ENCODE assay signal across 8 cellular contexts in the genomic region with DNA sequence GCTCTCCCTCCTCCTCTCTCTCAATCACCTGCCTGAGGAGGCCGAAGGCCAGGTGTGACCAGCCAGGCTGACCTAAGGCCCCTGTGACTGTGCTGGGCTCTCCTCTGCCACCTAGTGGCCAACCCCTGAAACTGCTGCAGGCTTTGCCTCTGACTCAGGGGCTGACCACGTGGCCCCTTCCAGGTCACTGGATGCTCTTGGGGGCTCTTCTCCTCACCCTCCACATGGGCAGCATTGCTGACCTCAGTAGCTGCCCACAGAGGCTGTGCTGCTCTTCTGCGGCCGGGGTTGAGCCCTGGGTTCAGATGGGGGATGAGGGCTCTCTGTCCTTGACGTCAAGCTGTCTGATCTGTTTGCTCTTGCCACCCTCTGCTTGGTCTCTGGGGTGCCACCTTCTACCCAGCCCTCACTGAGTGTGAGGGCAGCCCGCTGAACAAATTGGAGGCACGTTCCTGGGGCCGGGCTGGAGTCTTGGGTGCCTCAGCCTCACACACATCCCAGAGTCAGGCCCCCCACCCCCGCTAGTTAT.
DNase-seq lines count a peak whose midpoint lies in the region; ATAC-seq and TF ChIP-seq lines count a peak whose summit lies in the region.

No MANE protein-coding gene starts in this region.

- peak; percentile 46 for DNase-seq in SKM-1 treated with dmso at 0.1 percent for 144 hours (lab: John Stamatoyannopoulos, UW; ENCODE audit: unreplicated experiment)
- DNase-seq in SKM-1 (lab: John Stamatoyannopoulos, UW; ENCODE audit: unreplicated experiment), result no peak
- DNase-seq in astrocyte of the spinal cord (ENCODE audit: low read depth, low spot score), result peak; percentile 54
- DNase-seq in iPS-NIHi11 (ENCODE audit: low spot score), result peak; percentile 92
- DNase-seq in stimulated activated CD4-positive, alpha-beta T cell treated with anti-CD3 and anti-CD28 coated beads, Interleukin-1b, Interleukin-23, amount 100 ng/mL, for 4 hours (ENCODE audit: low read depth in 2 of 2), result peak; percentile 21 to 24

- ATAC-seq in HG03460 (IDR thresholded peaks at IDR 0.05; ENCODE audit: unreplicated experiment) (peak; percentile 68), SK-N-SH treated with all-trans-retinoic acid at 6 μM for 48 hours (peak; percentile 81), HG03025 (IDR thresholded peaks at IDR 0.05; ENCODE audit: low FRiP score, unreplicated experiment) (no peak)

- no peak overlapping the region for H3K4me3 ChIP-seq in astrocyte of the spinal cord (ENCODE audit: low read depth, low read length)

- in situ Hi-C loops in astrocyte of the spinal cord (cut with HindIII; ENCODE audit: low sequenced_read_pairs), result no loop called here

- peak; percentile 100 for TF ChIP-seq CTCF in astrocyte of the spinal cord (IDR thresholded peaks at IDR 0.05; ENCODE audit: low read depth, low read length)

TF ChIP-seq in SK-N-SH treated with all-trans-retinoic acid at 6 μM for 48 hours, 23 proteins besides CTCF, POLR2A, EP300 and RAD21:
- TF ChIP-seq ZFP3 (CRISPR knock-in tag; IDR thresholded peaks at IDR 0.05) (no peak), ZNF70 (CRISPR knock-in tag; IDR thresholded peaks at IDR 0.05) (no peak), BACH2 (CRISPR knock-in tag; IDR thresholded peaks at IDR 0.05; ENCODE audit: borderline replicate concordance) (no peak), TCF4 (CRISPR knock-in tag; IDR thresholded peaks at IDR 0.05; ENCODE audit: borderline replicate concordance) (no peak), CSDC2 (CRISPR knock-in tag; IDR thresholded peaks at IDR 0.05) (no peak), SNAI2 (CRISPR knock-in tag; IDR thresholded peaks at IDR 0.05) (no peak), OSR1 (CRISPR knock-in tag; IDR thresholded peaks at IDR 0.05) (no peak)
- TF ChIP-seq, protein P1, sequence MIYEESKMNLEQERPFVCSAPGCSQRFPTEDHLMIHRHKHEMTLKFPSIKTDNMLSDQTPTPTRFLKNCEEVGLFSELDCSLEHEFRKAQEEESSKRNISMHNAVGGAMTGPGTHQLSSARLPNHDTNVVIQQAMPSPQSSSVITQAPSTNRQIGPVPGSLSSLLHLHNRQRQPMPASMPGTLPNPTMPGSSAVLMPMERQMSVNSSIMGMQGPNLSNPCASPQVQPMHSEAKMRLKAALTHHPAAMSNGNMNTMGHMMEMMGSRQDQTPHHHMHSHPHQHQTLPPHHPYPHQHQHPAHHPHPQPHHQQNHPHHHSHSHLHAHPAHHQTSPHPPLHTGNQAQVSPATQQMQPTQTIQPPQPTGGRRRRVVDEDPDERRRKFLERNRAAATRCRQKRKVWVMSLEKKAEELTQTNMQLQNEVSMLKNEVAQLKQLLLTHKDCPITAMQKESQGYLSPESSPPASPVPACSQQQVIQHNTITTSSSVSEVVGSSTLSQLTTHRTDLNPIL (CRISPR knock-in tag; IDR thresholded peaks at IDR 0.05; ENCODE audit: low read depth), result no peak
- TF ChIP-seq, protein P2, sequence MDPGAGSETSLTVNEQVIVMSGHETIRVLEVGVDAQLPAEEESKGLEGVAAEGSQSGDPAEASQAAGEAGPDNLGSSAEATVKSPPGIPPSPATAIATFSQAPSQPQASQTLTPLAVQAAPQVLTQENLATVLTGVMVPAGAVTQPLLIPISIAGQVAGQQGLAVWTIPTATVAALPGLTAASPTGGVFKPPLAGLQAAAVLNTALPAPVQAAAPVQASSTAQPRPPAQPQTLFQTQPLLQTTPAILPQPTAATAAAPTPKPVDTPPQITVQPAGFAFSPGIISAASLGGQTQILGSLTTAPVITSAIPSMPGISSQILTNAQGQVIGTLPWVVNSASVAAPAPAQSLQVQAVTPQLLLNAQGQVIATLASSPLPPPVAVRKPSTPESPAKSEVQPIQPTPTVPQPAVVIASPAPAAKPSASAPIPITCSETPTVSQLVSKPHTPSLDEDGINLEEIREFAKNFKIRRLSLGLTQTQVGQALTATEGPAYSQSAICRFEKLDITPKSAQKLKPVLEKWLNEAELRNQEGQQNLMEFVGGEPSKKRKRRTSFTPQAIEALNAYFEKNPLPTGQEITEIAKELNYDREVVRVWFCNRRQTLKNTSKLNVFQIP (CRISPR knock-in tag; IDR thresholded peaks at IDR 0.05; ENCODE audit: borderline replicate concordance, low read depth), result no peak
- TF ChIP-seq, protein P3, sequence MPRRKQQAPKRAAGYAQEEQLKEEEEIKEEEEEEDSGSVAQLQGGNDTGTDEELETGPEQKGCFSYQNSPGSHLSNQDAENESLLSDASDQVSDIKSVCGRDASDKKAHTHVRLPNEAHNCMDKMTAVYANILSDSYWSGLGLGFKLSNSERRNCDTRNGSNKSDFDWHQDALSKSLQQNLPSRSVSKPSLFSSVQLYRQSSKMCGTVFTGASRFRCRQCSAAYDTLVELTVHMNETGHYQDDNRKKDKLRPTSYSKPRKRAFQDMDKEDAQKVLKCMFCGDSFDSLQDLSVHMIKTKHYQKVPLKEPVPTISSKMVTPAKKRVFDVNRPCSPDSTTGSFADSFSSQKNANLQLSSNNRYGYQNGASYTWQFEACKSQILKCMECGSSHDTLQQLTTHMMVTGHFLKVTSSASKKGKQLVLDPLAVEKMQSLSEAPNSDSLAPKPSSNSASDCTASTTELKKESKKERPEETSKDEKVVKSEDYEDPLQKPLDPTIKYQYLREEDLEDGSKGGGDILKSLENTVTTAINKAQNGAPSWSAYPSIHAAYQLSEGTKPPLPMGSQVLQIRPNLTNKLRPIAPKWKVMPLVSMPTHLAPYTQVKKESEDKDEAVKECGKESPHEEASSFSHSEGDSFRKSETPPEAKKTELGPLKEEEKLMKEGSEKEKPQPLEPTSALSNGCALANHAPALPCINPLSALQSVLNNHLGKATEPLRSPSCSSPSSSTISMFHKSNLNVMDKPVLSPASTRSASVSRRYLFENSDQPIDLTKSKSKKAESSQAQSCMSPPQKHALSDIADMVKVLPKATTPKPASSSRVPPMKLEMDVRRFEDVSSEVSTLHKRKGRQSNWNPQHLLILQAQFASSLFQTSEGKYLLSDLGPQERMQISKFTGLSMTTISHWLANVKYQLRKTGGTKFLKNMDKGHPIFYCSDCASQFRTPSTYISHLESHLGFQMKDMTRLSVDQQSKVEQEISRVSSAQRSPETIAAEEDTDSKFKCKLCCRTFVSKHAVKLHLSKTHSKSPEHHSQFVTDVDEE (CRISPR knock-in tag; IDR thresholded peaks at IDR 0.05), result no peak
